ENCODE assay signal across 14 cellular contexts in genomic region chr12:47650469-47650868, GRCh38. TPM values are rescaled to one million over a fixed set of nuclear protein-coding genes. Genes with fewer than 3 reads are reported as not detected.
A peak's percentile ranks its signal among the peaks of the same experiment; 100 is the strongest.
DNase-seq lines count a peak whose midpoint lies in the region; ATAC-seq and TF ChIP-seq lines count a peak whose summit lies in the region.
"Had no signal": no experiment of that assay in that cellular context is flagged by ENCODE, and none has a peak within 500 bp of the region (broad histone marks: within the 10 kb centered on the region; RNA-seq: fewer than 3 reads in every experiment).

No MANE protein-coding gene starts in this region.

- TF ChIP-seq CTCF in type B pancreatic cell (conservative IDR thresholded peaks at IDR 0.05) = no peak

- H3K27me3 Mint-ChIP-seq in T-cell (no peaks in the 10 kb centered on the region), type B pancreatic cell (no peaks in the 10 kb centered on the region)
- H3K27me3 Mint-ChIP-seq: activated CD4-positive, alpha-beta memory T cell treated with anti-CD3 and anti-CD28 coated beads, Interleukin-2, amount 10 ng/mL, durations not matched to agents 7 days and 5 days; activated naive CD8-positive, alpha-beta T cell had no signal

- H3K4me3 Mint-ChIP-seq in T-cell = no peak overlapping the region
- H3K4me3 Mint-ChIP-seq in type B pancreatic cell = no peak overlapping the region
- H3K4me3 Mint-ChIP-seq: activated CD4-positive, alpha-beta memory T cell treated with anti-CD3 and anti-CD28 coated beads, Interleukin-2, amount 10 ng/mL, durations not matched to agents 7 days and 5 days had no signal

- H3K9me3 Mint-ChIP-seq in T-cell (no peaks in the 10 kb centered on the region), type B pancreatic cell (no peaks in the 10 kb centered on the region)
- H3K9me3 Mint-ChIP-seq: activated CD4-positive, alpha-beta memory T cell treated with anti-CD3 and anti-CD28 coated beads, Interleukin-2, amount 10 ng/mL, durations not matched to agents 7 days and 5 days had no signal

- CTCF ChIA-PET in T-cell (lab: Charles Lee) = interaction anchor here (0.6 to 2.0 kb wide), 3 partner anchors 36 to 92 kb away, joined by 4 to 11 read pairs (median 4); no protein-coding TSS in a partner anchor

- in situ Hi-C loops in KBM-7 (cut with MboI; ENCODE audit: low pct_unique_long_range_greater_than_20kb, low sequenced_read_pairs) = no loop called here

- H3K27ac Mint-ChIP-seq in T-cell = no peak overlapping the region
- H3K27ac Mint-ChIP-seq in type B pancreatic cell = no peak overlapping the region
- H3K27ac Mint-ChIP-seq: activated CD4-positive, alpha-beta memory T cell treated with anti-CD3 and anti-CD28 coated beads, Interleukin-2, amount 10 ng/mL, durations not matched to agents 7 days and 5 days; activated naive CD8-positive, alpha-beta T cell had no signal

- H3K36me3 Mint-ChIP-seq in T-cell (peaks cover 9% of the 10 kb centered on the region), type B pancreatic cell (peaks cover 9% of the 10 kb centered on the region)

- DNase-seq in DMS53 (lab: John Stamatoyannopoulos, UW) = peak; percentile 69
- peak; percentile 11 for DNase-seq in KBM-7
- no peak for DNase-seq in T-cell
- no peak for DNase-seq in middle frontal gyrus (ENCODE audit: extremely low spot score, low spot score)
- no peak for DNase-seq in type B pancreatic cell (ENCODE audit: extremely low spot score, unreplicated experiment)
- no peak for DNase-seq in NCI-H774 (lab: John Stamatoyannopoulos, UW)
- DNase-seq: activated CD4-positive, alpha-beta memory T cell treated with anti-CD3 and anti-CD28 coated beads, Interleukin-2, amount 10 ng/mL, durations not matched to agents 7 days and 5 days; heart right ventricle; KG1; NCI-H226; upper lobe of right lung had no signal

- POLR2A ChIA-PET in T-cell (lab: Charles Lee) = no interaction called here

- H3K4me1 Mint-ChIP-seq in T-cell (peaks cover 14 to 17% (median 15%) of the 10 kb centered on the region in 3 donors), type B pancreatic cell (ENCODE audit: unreplicated experiment) (peaks cover 10% of the 10 kb centered on the region)

- ATAC-seq in GM19043 (IDR thresholded peaks at IDR 0.05; ENCODE audit: low read depth, unreplicated experiment) = peak; percentile 58
- peak; percentile 72 for ATAC-seq in HG02798 (IDR thresholded peaks at IDR 0.05; ENCODE audit: poor library complexity, unreplicated experiment)
- ATAC-seq in T-cell (replicated peaks in 1 of 4) = no peak
- ATAC-seq: heart right ventricle, upper lobe of right lung had no signal

RNA-seq across cellular contexts. Expression of gene RPAP3, which starts 55.4 kb away (rescaled TPM):
- total RNA-seq in T-cell (10 to 100 TPM; 24.0 to 33.5 (median 29.4) TPM), type B pancreatic cell (ENCODE audit: low replicate concordance) (31.7 and 39.9 TPM in 2 replicates)

Comparison
In these comparisons a context has a peak if more than half of its experiments do, and no peak if none do; other contexts are left out.
1. DNase-seq: peak in DMS53 (single experiment) and KBM-7 (single experiment); none in T-cell (0 of 34), middle frontal gyrus (single experiment), type B pancreatic cell (single experiment) and NCI-H774 (single experiment).
2. ATAC-seq: peak in GM19043 (single experiment) and HG02798 (single experiment); none in T-cell (0 of 4).